ENCODE assay signal across 9 cellular contexts in genomic region chr5:57887851-57888621, GRCh38.
A peak's percentile ranks its signal among the peaks of the same experiment; 100 is the strongest.
DNase-seq lines count a peak whose midpoint lies in the region; ATAC-seq and TF ChIP-seq lines count a peak whose summit lies in the region.
"Had no signal": no experiment of that assay in that cellular context is flagged by ENCODE, and none has a peak within 500 bp of the region (broad histone marks: within the 10 kb centered on the region; RNA-seq: fewer than 3 reads in every experiment).

No MANE protein-coding gene starts in this region.

- H3K27me3 ChIP-seq in esophagus squamous epithelium (no peaks in the 10 kb centered on the region), neural progenitor cell (no peaks in the 10 kb centered on the region)

- no peaks in the 10 kb centered on the region for H3K79me2 ChIP-seq in neural progenitor cell (ENCODE audit: low read depth)

- H3K9ac ChIP-seq in neural progenitor cell = no peak overlapping the region

- H3K9me3 Mint-ChIP-seq in neural progenitor cell = no peaks in the 10 kb centered on the region
- H3K9me3 Mint-ChIP-seq in activated T-cell treated with anti-CD3 and anti-CD28 coated beads, Interleukin-2, amount 50 U/mL, for 4 hours = no peaks in the 10 kb centered on the region
- H3K9me3 Mint-ChIP-seq: activated naive CD8-positive, alpha-beta T cell treated with anti-CD3 and anti-CD28 coated beads, Interleukin-2, amount 10 ng/mL, durations not matched to agents 7 days and 5 days had no signal

- intact Hi-C loops in esophagus squamous epithelium (cut with DNase I) = loop anchor here (5.0 kb wide), 2 partner anchors 106 to 574 kb away; partner anchors contain the start of gene PLK2

- peak; percentile 51 for ATAC-seq in HG02678 (IDR thresholded peaks at IDR 0.05; ENCODE audit: unreplicated experiment)
- ATAC-seq in activated T-cell treated with anti-CD3 and anti-CD28 coated beads, Interleukin-2, amount 50 U/mL, for 4 hours = no peak
- ATAC-seq in activated CD4-positive, CD25-positive, alpha-beta regulatory T cell treated with anti-CD3 and anti-CD28 coated beads, Interleukin-2, amount 50 U/mL, for 24 hours = no peak

- WGBS in esophagus squamous epithelium, 2 donors = 24 to 25% methylated on average over 6 of the region's 6 CpGs

- peak overlapping the region; percentile 81 for H2AFZ ChIP-seq in neural progenitor cell (replicated peaks)

- H3K9me3 ChIP-seq in esophagus squamous epithelium (no peaks in the 10 kb centered on the region), neural progenitor cell (ENCODE audit: low read depth) (no peaks in the 10 kb centered on the region)

- TF ChIP-seq CTCF in AG09309 (IDR thresholded peaks at IDR 0.05; ENCODE audit: control insufficient read depth, insufficient read depth, low read depth, low read length, missing control alignments) (peak; percentile 77), esophagus squamous epithelium (IDR thresholded peaks at IDR 0.05) (peak in 5 of 6 experiments; percentile 38 to 84 (median 64)), neural progenitor cell (IDR thresholded peaks at IDR 0.05) (peak; percentile 61)

- peak; percentile 20 for DNase-seq in AG09309 (ENCODE audit: low read depth)
- peak; percentile 51 for DNase-seq in RKO (ENCODE audit: low spot score)
- no peak for DNase-seq in esophagus squamous epithelium (lab: John Stamatoyannopoulos, UW)
- DNase-seq in neural progenitor cell (ENCODE audit: low spot score) = peak; percentile 70
- no peak for DNase-seq in activated T-cell treated with anti-CD3 and anti-CD28 coated beads, Interleukin-2, amount 50 U/mL, for 4 hours
- no peak for DNase-seq in activated T-cell treated with anti-CD3 and anti-CD28 coated beads, Interleukin-2, amount 50 U/mL, for 1 hour
- DNase-seq: activated naive CD8-positive, alpha-beta T cell treated with anti-CD3 and anti-CD28 coated beads, Interleukin-2, amount 10 ng/mL, durations not matched to agents 7 days and 5 days had no signal

- H3K27me3 Mint-ChIP-seq in neural progenitor cell (ENCODE audit: insufficient read depth, low read depth) = peaks cover 7% of the 10 kb centered on the region
- H3K27me3 Mint-ChIP-seq in activated T-cell treated with anti-CD3 and anti-CD28 coated beads, Interleukin-2, amount 50 U/mL, for 4 hours (ENCODE audit: low read depth) = peaks cover 3% of the 10 kb centered on the region
- H3K27me3 Mint-ChIP-seq: activated naive CD8-positive, alpha-beta T cell treated with anti-CD3 and anti-CD28 coated beads, Interleukin-2, amount 10 ng/mL, durations not matched to agents 7 days and 5 days had no signal

- H4K20me1 ChIP-seq in neural progenitor cell (ENCODE audit: low read depth) = no peaks in the 10 kb centered on the region

- peaks cover 0 to 19% (median 9%) of the 10 kb centered on the region in 3 donors for H3K4me1 ChIP-seq in esophagus squamous epithelium
- no peaks in the 10 kb centered on the region for H3K4me1 ChIP-seq in neural progenitor cell

- H3K27ac ChIP-seq in esophagus squamous epithelium = no peak overlapping the region
- H3K27ac ChIP-seq in neural progenitor cell = no peak overlapping the region

- no peak overlapping the region for H3K4me3 ChIP-seq in AG09309 (ENCODE audit: control insufficient read depth, low read depth, low read length)
- H3K4me3 ChIP-seq in esophagus squamous epithelium = no peak overlapping the region
- H3K4me3 ChIP-seq in neural progenitor cell = no peak overlapping the region

- H3K36me3 ChIP-seq in esophagus squamous epithelium (no peaks in the 10 kb centered on the region), neural progenitor cell (no peaks in the 10 kb centered on the region)

- no peaks in the 10 kb centered on the region for H3F3A ChIP-seq in neural progenitor cell (ENCODE audit: low read depth)

- TF ChIP-seq POLR2A in esophagus squamous epithelium (IDR thresholded peaks at IDR 0.05) = no peak

- H3K4me3 Mint-ChIP-seq in neural progenitor cell = no peak overlapping the region
- H3K4me3 Mint-ChIP-seq in activated T-cell treated with anti-CD3 and anti-CD28 coated beads, Interleukin-2, amount 50 U/mL, for 4 hours = no peak overlapping the region
- H3K4me3 Mint-ChIP-seq: activated naive CD8-positive, alpha-beta T cell treated with anti-CD3 and anti-CD28 coated beads, Interleukin-2, amount 10 ng/mL, durations not matched to agents 7 days and 5 days had no signal

- peaks cover 14% of the 10 kb centered on the region for H3K4me1 Mint-ChIP-seq in neural progenitor cell
- H3K4me1 Mint-ChIP-seq in activated T-cell treated with anti-CD3 and anti-CD28 coated beads, Interleukin-2, amount 50 U/mL, for 4 hours (ENCODE audit: low read depth) = no peaks in the 10 kb centered on the region
- H3K4me1 Mint-ChIP-seq: activated naive CD8-positive, alpha-beta T cell treated with anti-CD3 and anti-CD28 coated beads, Interleukin-2, amount 10 ng/mL, durations not matched to agents 7 days and 5 days had no signal

- H3K27ac Mint-ChIP-seq in neural progenitor cell = no peak overlapping the region
- H3K27ac Mint-ChIP-seq: activated naive CD8-positive, alpha-beta T cell treated with anti-CD3 and anti-CD28 coated beads, Interleukin-2, amount 10 ng/mL, durations not matched to agents 7 days and 5 days had no signal

- H3K4me2 ChIP-seq in neural progenitor cell = no peak overlapping the region

- H3K36me3 Mint-ChIP-seq in neural progenitor cell = no peaks in the 10 kb centered on the region
- H3K36me3 Mint-ChIP-seq in activated T-cell treated with anti-CD3 and anti-CD28 coated beads, Interleukin-2, amount 50 U/mL, for 4 hours (ENCODE audit: insufficient read depth) = no peaks in the 10 kb centered on the region
- H3K36me3 Mint-ChIP-seq: activated naive CD8-positive, alpha-beta T cell treated with anti-CD3 and anti-CD28 coated beads, Interleukin-2, amount 10 ng/mL, durations not matched to agents 7 days and 5 days had no signal

Comparison
In these comparisons a context has a peak if more than half of its experiments do, and no peak if none do; other contexts are left out.
1. DNase-seq: peak in AG09309 (single experiment), RKO (single experiment) and neural progenitor cell (single experiment); none in esophagus squamous epithelium (single experiment), activated T-cell treated with anti-CD3 and anti-CD28 coated beads, Interleukin-2, amount 50 U/mL, for 4 hours (single experiment) and activated T-cell treated with anti-CD3 and anti-CD28 coated beads, Interleukin-2, amount 50 U/mL, for 1 hour (single experiment).
2. Peak in every context shown above with its lines, with median percentiles within 50 percentile points of each other: CTCF ChIP-seq.